9 cellular contexts compared by ENCODE assay signal in genomic region chr12:13347241-13348043, GRCh38.
A peak's percentile ranks its signal among the peaks of the same experiment; 100 is the strongest.
DNase-seq lines count a peak whose midpoint lies in the region; ATAC-seq, FAIRE-seq and TF ChIP-seq lines count a peak whose summit lies in the region.
"Had no signal": no experiment of that assay in that cellular context is flagged by ENCODE, and none has a peak within 500 bp of the region (broad histone marks: within the 10 kb centered on the region; RNA-seq: fewer than 3 reads in every experiment).

No MANE protein-coding gene starts in this region.

- ATAC-seq in esophagus mucosa (peak; percentile 31), GM21529 (IDR thresholded peaks at IDR 0.05; ENCODE audit: unreplicated experiment) (no peak)

- no peak overlapping the region for H3K4me3 Mint-ChIP-seq in CD14-positive monocyte
- H3K4me3 Mint-ChIP-seq: activated B cell treated with CpG ODN at 0.5 μM for 24 hours had no signal

- intact Hi-C loops in CD14-positive monocyte (cut with micrococcal nuclease), result no loop called here

- no peaks in the 10 kb centered on the region for H3K36me3 Mint-ChIP-seq in CD14-positive monocyte

- no peak for FAIRE-seq in H54 (lab: Jason Lieb, UNC)

- H3K27ac Mint-ChIP-seq in CD14-positive monocyte, result peak overlapping the region in 1 of 7 donors; percentile 2
- H3K27ac Mint-ChIP-seq: activated B cell treated with CpG ODN at 0.5 μM for 24 hours had no signal

- DNase-seq in ELR (ENCODE audit: low read depth) (peak; percentile 79), RPMI7951 (ENCODE audit: low read depth) (peak; percentile 74), NOMO-1 (lab: John Stamatoyannopoulos, UW; ENCODE audit: unreplicated experiment in 2 of 2) (no peak), H54 (ENCODE audit: insufficient read length, low spot score) (no peak), CD14-positive monocyte (ENCODE audit: low spot score) (no peak)
- DNase-seq in stimulated activated CD4-positive, alpha-beta T cell treated with anti-CD3 and anti-CD28 coated beads, Interleukin-1b, Interleukin-23, amount 100 ng/mL, for 48 hours, result peak; percentile 84
- DNase-seq: activated B cell treated with CpG ODN at 0.5 μM for 24 hours had no signal

- H3K9me3 Mint-ChIP-seq in CD14-positive monocyte, result peaks cover 0 to 1% (median 0%) of the 10 kb centered on the region in 7 donors
- H3K9me3 Mint-ChIP-seq: activated B cell treated with CpG ODN at 0.5 μM for 24 hours had no signal

- H3K27me3 Mint-ChIP-seq in CD14-positive monocyte (ENCODE audit: low read depth in 3 of 3), result peaks cover 4 to 9% (median 8%) of the 10 kb centered on the region in 3 donors

- TF ChIP-seq POLR2A in H54 (IDR thresholded peaks at IDR 0.05; ENCODE audit: low read depth, low read length), result no peak

- H3K4me1 Mint-ChIP-seq in CD14-positive monocyte, result no peaks in the 10 kb centered on the region
- H3K4me1 Mint-ChIP-seq: activated B cell treated with CpG ODN at 0.5 μM for 24 hours had no signal

- TF ChIP-seq CTCF in CD14-positive monocyte (IDR thresholded peaks at IDR 0.05), result no peak

Comparison
In these comparisons a context has a peak if more than half of its experiments do, and no peak if none do; other contexts are left out.
1. DNase-seq: peak in ELR (single experiment), RPMI7951 (single experiment) and stimulated activated CD4-positive, alpha-beta T cell treated with anti-CD3 and anti-CD28 coated beads, Interleukin-1b, Interleukin-23, amount 100 ng/mL, for 48 hours (single experiment); none in NOMO-1 (0 of 2), H54 (single experiment) and CD14-positive monocyte (single experiment).